ENCODE assay signal across 27 cellular contexts in the genomic region with DNA sequence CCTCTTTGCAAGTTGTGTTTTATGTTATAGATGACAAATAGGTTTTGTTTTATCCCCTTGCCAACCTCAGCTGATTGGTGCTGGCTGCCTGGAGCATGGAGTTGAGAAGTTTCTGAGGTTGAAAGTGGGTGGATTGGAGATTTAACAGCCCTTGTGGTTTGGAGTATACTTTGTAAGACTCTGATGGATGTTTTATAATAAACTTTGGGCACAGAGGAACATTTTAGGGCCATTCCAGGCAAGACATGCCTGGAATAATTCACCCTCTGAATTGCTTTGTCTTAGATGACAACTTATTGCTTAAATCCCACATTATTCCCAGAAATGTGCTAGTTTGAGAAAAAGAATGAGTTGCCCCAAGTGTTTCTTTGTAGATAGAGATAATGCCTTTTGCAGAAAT.
DNase-seq lines count a peak whose midpoint lies in the region; ATAC-seq and TF ChIP-seq lines count a peak whose summit lies in the region.
"Had no signal": no experiment of that assay in that cellular context is flagged by ENCODE, and none has a peak within 500 bp of the region (broad histone marks: within the 10 kb centered on the region; RNA-seq: fewer than 3 reads in every experiment).

No MANE protein-coding gene starts in this region.

- H3K4me1 Mint-ChIP-seq in mesothelial cell of epicardium (peaks cover 15% of the 10 kb centered on the region), osteocyte (ENCODE audit: unreplicated experiment) (peaks cover 22% of the 10 kb centered on the region)
- H3K4me1 Mint-ChIP-seq: CD4-positive, CD25-positive, alpha-beta regulatory T cell; naive thymus-derived CD4-positive, alpha-beta T cell had no signal

- H3K27ac ChIP-seq in GM23248, result 0 out of 2 replicates have a peak overlapping the region, but pooled peaks have one; percentile 52
- H3K27ac ChIP-seq: neutrophil, sigmoid colon, tibial nerve had no signal

- no peaks in the 10 kb centered on the region for H3K36me3 Mint-ChIP-seq in mesothelial cell of epicardium
- H3K36me3 Mint-ChIP-seq in osteocyte (ENCODE audit: unreplicated experiment), result no peaks in the 10 kb centered on the region
- H3K36me3 Mint-ChIP-seq: CD4-positive, CD25-positive, alpha-beta regulatory T cell; naive thymus-derived CD4-positive, alpha-beta T cell had no signal

- no peaks in the 10 kb centered on the region for H3K27me3 Mint-ChIP-seq in mesothelial cell of epicardium (ENCODE audit: low read depth)
- no peaks in the 10 kb centered on the region for H3K27me3 Mint-ChIP-seq in osteocyte (ENCODE audit: unreplicated experiment)

- no peaks in the 10 kb centered on the region for H4K20me1 ChIP-seq in GM23248 (ENCODE audit: insufficient read depth)

- no peaks in the 10 kb centered on the region for H3K27me3 ChIP-seq in GM23248 (replicated peaks; ENCODE audit: insufficient read depth)
- H3K27me3 ChIP-seq: adrenal gland, breast epithelium, neutrophil, sigmoid colon, tibial nerve had no signal

- in situ Hi-C loops in GM23248 (cut with MboI), result no loop called here

- DNase-seq in GM23248 (peak; percentile 6), astrocyte of the hippocampus (ENCODE audit: low read depth, low spot score) (peak; percentile 41), mesothelial cell of epicardium (ENCODE audit: low spot score in 2 of 2, unreplicated experiment in 2 of 2) (no peak), superior temporal gyrus (ENCODE audit: extremely low spot score) (no peak), kidney glomerular epithelial cell (lab: John Stamatoyannopoulos, UW) (no peak), osteocyte (ENCODE audit: extremely low spot score, unreplicated experiment) (no peak)
- DNase-seq: activated CD4-positive, alpha-beta T cell treated with anti-CD3 and anti-CD28 coated beads, Interleukin-2, amount 50 U/mL, for 4 hours; activated naive CD4-positive, alpha-beta T cell treated with Interleukin-2 at 50 U/mL for 16 hours; adrenal gland; CD4-positive, CD25-positive, alpha-beta regulatory T cell; DMS79 treated with DMSO at 0.1 percent for 48 hours; GF-D8; GOT3; KBM-7; naive thymus-derived CD4-positive, alpha-beta T cell; NCI-H2029; NCI-H524; OCI-M1; sigmoid colon; stimulated activated CD4-positive, alpha-beta T cell treated with anti-CD3 and anti-CD28 coated beads, Interleukin-4, amount 100 ng/mL, for 24 hours; T-helper 2 cell had no signal

- H3K27ac Mint-ChIP-seq in mesothelial cell of epicardium (peak overlapping the region; percentile 18), osteocyte (ENCODE audit: unreplicated experiment) (no peak overlapping the region)
- H3K27ac Mint-ChIP-seq: CD4-positive, CD25-positive, alpha-beta regulatory T cell; naive thymus-derived CD4-positive, alpha-beta T cell had no signal

- H3K4me2 ChIP-seq in GM23248 (ENCODE audit: unreplicated experiment), result no peak overlapping the region

- ATAC-seq in HG02610 (IDR thresholded peaks at IDR 0.05; ENCODE audit: unreplicated experiment), result no peak
- ATAC-seq: activated CD4-positive, CD25-positive, alpha-beta regulatory T cell treated with anti-CD3 and anti-CD28 coated beads, Interleukin-2, amount 50 U/mL, for 24 hours; naive thymus-derived CD4-positive, alpha-beta T cell had no signal

- no peaks in the 10 kb centered on the region for H3K79me2 ChIP-seq in GM23248 (ENCODE audit: insufficient read depth)

- no peaks in the 10 kb centered on the region for H3K9me2 ChIP-seq in GM23248 (ENCODE audit: insufficient read depth)

- no peak overlapping the region for H2AFZ ChIP-seq in GM23248

- H3F3A ChIP-seq in GM23248 (ENCODE audit: insufficient read depth), result peaks cover 28% of the 10 kb centered on the region

- TF ChIP-seq CTCF in mesothelial cell of epicardium (IDR thresholded peaks at IDR 0.05; ENCODE audit: unreplicated experiment), result no peak
- no peak for TF ChIP-seq CTCF in osteocyte (IDR thresholded peaks at IDR 0.05)

- H3K9me3 Mint-ChIP-seq in mesothelial cell of epicardium, result no peaks in the 10 kb centered on the region
- no peaks in the 10 kb centered on the region for H3K9me3 Mint-ChIP-seq in osteocyte (ENCODE audit: unreplicated experiment)

- H3K9me3 ChIP-seq in GM23248 (ENCODE audit: low read depth), result no peaks in the 10 kb centered on the region
- H3K9me3 ChIP-seq: adrenal gland, breast epithelium, neutrophil, prostate gland, sigmoid colon, tibial nerve had no signal

- H3K4me3 ChIP-seq in GM23248, result no peak overlapping the region
- H3K4me3 ChIP-seq: adrenal gland, breast epithelium, prostate gland, sigmoid colon, tibial nerve had no signal

- H3K4me3 Mint-ChIP-seq in mesothelial cell of epicardium (no peak overlapping the region), osteocyte (ENCODE audit: unreplicated experiment) (no peak overlapping the region)
- H3K4me3 Mint-ChIP-seq: CD4-positive, CD25-positive, alpha-beta regulatory T cell; naive thymus-derived CD4-positive, alpha-beta T cell had no signal

- H3K9ac ChIP-seq in GM23248, result no peak overlapping the region

- peaks cover 25% of the 10 kb centered on the region for H3K4me1 ChIP-seq in GM23248 (ENCODE audit: insufficient read depth)
- H3K4me1 ChIP-seq: breast epithelium, prostate gland, sigmoid colon had no signal

- no peaks in the 10 kb centered on the region for H3K36me3 ChIP-seq in GM23248 (ENCODE audit: low read depth)
- H3K36me3 ChIP-seq: adrenal gland, breast epithelium, neutrophil, prostate gland, sigmoid colon, tibial nerve had no signal

Comparison
In these comparisons a context has a peak if more than half of its experiments do, and no peak if none do; other contexts are left out.
1. DNase-seq: peak in GM23248 (single experiment) and astrocyte of the hippocampus (single experiment); none in mesothelial cell of epicardium (0 of 2), superior temporal gyrus (single experiment), kidney glomerular epithelial cell (single experiment) and osteocyte (single experiment).